ENCODE assay signal across 23 cellular contexts in the genomic region with DNA sequence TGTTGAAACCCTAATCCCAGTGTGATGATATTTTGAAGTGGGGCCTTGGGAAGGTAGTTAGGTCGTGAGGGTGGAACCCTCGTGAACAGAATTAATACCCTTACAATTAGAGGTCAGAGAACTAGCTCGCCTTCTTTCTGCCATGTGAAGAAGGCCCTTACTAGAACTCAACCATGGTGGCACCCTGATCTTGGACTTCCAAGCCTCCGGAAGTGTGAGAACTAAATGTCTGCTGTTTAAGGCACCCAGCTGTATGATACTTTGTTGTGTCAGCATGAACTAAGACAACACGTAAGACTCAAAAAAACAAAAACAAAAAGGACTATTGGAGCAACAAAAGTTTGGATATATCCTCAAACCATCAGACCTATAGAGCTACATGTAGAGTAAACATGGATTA.
"Had no signal": no experiment of that assay in that cellular context is flagged by ENCODE, and none has a peak within 500 bp of the region (broad histone marks: within the 10 kb centered on the region; RNA-seq: fewer than 3 reads in every experiment).

No MANE protein-coding gene starts in this region.

- H3K9me3 Mint-ChIP-seq: activated CD4-positive, alpha-beta T cell treated with anti-CD3 and anti-CD28 coated beads, Interleukin-2, amount 10 ng/mL, durations not matched to agents 7 days and 5 days; activated T-cell treated with anti-CD3 and anti-CD28 coated beads, Interleukin-2, amount 50 U/mL, for 4 hours; central memory CD8-positive, alpha-beta T cell; natural killer cell; T-helper 1 cell treated with Interleukin-12 subunit alpha and Interleukin-12 subunit beta and Interleukin-4 antibody, amounts not matched to agents 30 μg/mL and 1 μg/mL, for 36 hours had no signal

- H3K4me3 Mint-ChIP-seq: activated CD4-positive, alpha-beta T cell treated with anti-CD3 and anti-CD28 coated beads, Interleukin-2, amount 10 ng/mL, durations not matched to agents 7 days and 5 days; activated T-cell treated with anti-CD3 and anti-CD28 coated beads, Interleukin-2, amount 50 U/mL, for 4 hours; central memory CD8-positive, alpha-beta T cell; natural killer cell; T-helper 1 cell treated with Interleukin-12 subunit alpha and Interleukin-12 subunit beta and Interleukin-4 antibody, amounts not matched to agents 30 μg/mL and 1 μg/mL, for 36 hours had no signal

- DNase-seq: activated CD4-positive, alpha-beta T cell treated with anti-CD3 and anti-CD28 coated beads, Interleukin-2, amount 10 ng/mL, durations not matched to agents 7 days and 5 days; activated effector memory CD4-positive, alpha-beta T cell treated with anti-CD3 and anti-CD28 coated beads, Interleukin-2, amount 50 U/mL, for 16 hours; activated naive CD4-positive, alpha-beta T cell treated with anti-CD3 and anti-CD28 coated beads, Interleukin-2, amount 50 U/mL, for 16 hours; activated T-cell treated with anti-CD3 and anti-CD28 coated beads, Interleukin-2, amount 50 U/mL, for 4 hours; adrenal gland; effector memory CD4-positive, alpha-beta T cell; glutamatergic neuron; kidney glomerular epithelial cell; left lung; natural killer cell; ovary; spleen; stimulated activated CD4-positive, alpha-beta T cell treated with anti-CD3 and anti-CD28 coated beads, Interleukin-4, amount 100 ng/mL, for 24 hours; stimulated activated naive CD4-positive, alpha-beta T cell treated with Interleukin-2 at 50 U/mL for 16 hours; substantia nigra; tibial artery had no signal

- H3K27ac Mint-ChIP-seq: activated CD4-positive, alpha-beta T cell treated with anti-CD3 and anti-CD28 coated beads, Interleukin-2, amount 10 ng/mL, durations not matched to agents 7 days and 5 days; natural killer cell had no signal

- H3K9me3 ChIP-seq: adrenal gland, ascending aorta, esophagus muscularis mucosa, left lung, neutrophil, ovary, prostate gland, spleen, tibial artery had no signal

- H3K27me3 Mint-ChIP-seq: activated CD4-positive, alpha-beta T cell treated with anti-CD3 and anti-CD28 coated beads, Interleukin-2, amount 10 ng/mL, durations not matched to agents 7 days and 5 days; central memory CD8-positive, alpha-beta T cell had no signal

- ATAC-seq: activated T-cell treated with anti-CD3 and anti-CD28 coated beads, Interleukin-2, amount 50 U/mL, for 4 hours; left lung; natural killer cell had no signal

- H3K36me3 Mint-ChIP-seq: natural killer cell had no signal

- H3K27ac ChIP-seq: adrenal gland, ascending aorta, esophagus muscularis mucosa, hepatocyte, left lung, neutrophil, ovary, prostate gland, spleen, tibial artery had no signal

- H3K27me3 ChIP-seq: adrenal gland, ascending aorta, esophagus muscularis mucosa, hepatocyte, left lung, neutrophil, ovary, spleen, tibial artery had no signal
